8 cellular contexts compared by ENCODE assay signal in the genomic region with DNA sequence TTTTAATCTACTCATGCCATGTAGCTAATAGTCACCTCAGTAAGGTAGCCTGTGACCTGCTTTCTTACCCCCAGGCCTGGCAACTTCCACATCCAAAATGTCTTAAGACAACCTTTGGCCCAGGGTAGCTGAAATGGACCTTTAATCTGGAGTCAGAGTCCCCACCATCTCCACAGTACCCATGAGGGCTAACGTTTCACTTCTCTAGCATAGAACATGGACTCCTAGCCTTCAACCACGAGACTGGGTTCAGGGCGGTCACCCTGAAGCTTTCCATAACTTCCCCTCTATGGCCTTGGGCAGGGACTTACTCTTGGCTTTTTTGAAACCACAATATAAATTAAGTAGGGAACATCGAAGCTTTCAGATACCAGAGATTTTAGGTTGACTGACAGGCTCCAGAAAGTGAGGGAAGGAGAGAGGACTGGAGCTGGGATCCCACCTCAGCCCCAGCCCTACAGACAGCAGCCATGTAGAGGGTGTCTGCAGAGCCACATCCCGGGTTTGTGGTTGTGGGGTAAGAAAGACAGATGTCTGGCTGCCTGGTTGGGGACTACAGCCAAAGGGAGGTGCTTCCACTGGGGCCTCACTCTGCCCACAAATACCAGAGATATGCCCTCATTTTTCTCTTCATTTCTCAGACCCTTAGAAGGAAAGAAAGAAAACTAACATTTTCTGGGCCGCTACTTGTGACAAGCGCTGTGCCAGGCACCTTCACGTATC.
DNase-seq lines count a peak whose midpoint lies in the region; ATAC-seq lines count a peak whose summit lies in the region.

No MANE protein-coding gene starts in this region.

- H3K9ac ChIP-seq in mucosa of rectum (ENCODE audit: low read depth in 1 of 2, low read length in 2 of 2), result peak overlapping the region in 1 of 2 donors; percentile 93

- H3K4me1 ChIP-seq in mucosa of rectum (ENCODE audit: control insufficient read depth in 2 of 2, insufficient read depth in 2 of 2, low read length in 2 of 2), result peaks cover 30 to 43% of the 10 kb centered on the region in 2 donors

- no peaks in the 10 kb centered on the region for H3K9me3 ChIP-seq in mucosa of rectum (ENCODE audit: control insufficient read depth in 2 of 2, low read length in 2 of 2)

- peak overlapping the region; percentile 83 to 91 for H3K4me3 ChIP-seq in mucosa of rectum (ENCODE audit: low read length in 2 of 2)

- H3K27me3 ChIP-seq in mucosa of rectum (ENCODE audit: control insufficient read depth in 2 of 2, insufficient read depth in 2 of 2, low read length in 2 of 2), result no peaks in the 10 kb centered on the region

- H3K36me3 ChIP-seq in mucosa of rectum (ENCODE audit: control insufficient read depth in 2 of 2, insufficient read depth in 2 of 2, low read length in 2 of 2), result peaks cover 6 to 23% of the 10 kb centered on the region in 2 donors

- H3K27ac ChIP-seq in mucosa of rectum (ENCODE audit: low read depth in 2 of 2, low read length in 2 of 2), result peak overlapping the region; percentile 85 to 87

- peak; percentile 26 for DNase-seq in stimulated activated CD4-positive, alpha-beta T cell treated with anti-CD3 and anti-CD28 coated beads, Interleukin-4, amount 100 ng/mL, for 24 hours
- DNase-seq in stimulated activated CD4-positive, alpha-beta T cell treated with anti-CD3 and anti-CD28 coated beads, Interleukin-12 subunit alpha, Interleukin-12 subunit beta, amount 100 ng/mL, for 4 hours, result no peak
- DNase-seq in amniotic epithelial cell (ENCODE audit: low read depth) (peak; percentile 84), NCI-H748 treated with DMSO at 0.1 percent for 48 hours (lab: John Stamatoyannopoulos, UW) (no peak), cortex of kidney (lab: John Stamatoyannopoulos, UW) (no peak)

- ATAC-seq in HG03095 (IDR thresholded peaks at IDR 0.05; ENCODE audit: unreplicated experiment), result no peak
- ATAC-seq in GM21528 (IDR thresholded peaks at IDR 0.05; ENCODE audit: low FRiP score, unreplicated experiment), result no peak

Comparison
In these comparisons a context has a peak if more than half of its experiments do, and no peak if none do; other contexts are left out.
1. DNase-seq: peak in stimulated activated CD4-positive, alpha-beta T cell treated with anti-CD3 and anti-CD28 coated beads, Interleukin-4, amount 100 ng/mL, for 24 hours (single experiment) and amniotic epithelial cell (single experiment); none in stimulated activated CD4-positive, alpha-beta T cell treated with anti-CD3 and anti-CD28 coated beads, Interleukin-12 subunit alpha, Interleukin-12 subunit beta, amount 100 ng/mL, for 4 hours (single experiment), NCI-H748 treated with DMSO at 0.1 percent for 48 hours (single experiment) and cortex of kidney (single experiment).